ENCODE assay signal across 8 cellular contexts in the genomic region with DNA sequence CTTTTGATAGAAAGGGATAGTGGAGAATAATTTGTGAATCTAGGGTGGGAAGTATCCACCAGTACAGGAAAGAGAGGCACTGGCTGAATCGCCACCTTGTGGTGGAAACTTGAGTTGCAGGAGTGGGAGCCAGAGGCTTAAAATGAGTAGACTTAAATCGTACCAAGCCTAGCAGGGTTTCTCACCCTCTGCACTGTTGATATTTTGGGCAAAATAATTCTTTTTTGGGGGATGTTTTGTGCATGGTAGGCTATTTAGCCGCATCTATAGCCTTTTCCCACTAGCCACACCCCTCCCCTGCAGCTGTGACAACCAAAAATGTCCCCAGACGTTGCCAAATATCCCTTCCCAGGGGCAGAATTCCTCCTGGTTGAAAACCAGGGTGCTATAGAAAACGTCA.
DNase-seq lines count a peak whose midpoint lies in the region; ATAC-seq, FAIRE-seq and TF ChIP-seq lines count a peak whose summit lies in the region.

No MANE protein-coding gene starts in this region.

- peak; percentile 76 for DNase-seq in NCI-H2171 treated with DMSO at 0.1 percent for 48 hours (lab: John Stamatoyannopoulos, UW)
- no peak for DNase-seq in NCI-H2171 (lab: John Stamatoyannopoulos, UW)
- DNase-seq in LNCaP clone FGC (ENCODE audit: low read depth) = peak; percentile 21
- DNase-seq in SK-N-DZ (ENCODE audit: low spot score) = peak; percentile 87
- peak; percentile 6 to 73 (median 70) for DNase-seq in activated naive CD4-positive, alpha-beta T cell (lab: John Stamatoyannopoulos, UW)
- DNase-seq in globus pallidus (ENCODE audit: low spot score) = peak; percentile 66
- peak; percentile 57 to 90 (median 78) for DNase-seq in pancreas
- peak; percentile 82 for DNase-seq in type B pancreatic cell (ENCODE audit: extremely low spot score, unreplicated experiment)

- ATAC-seq in pancreas = peak; percentile 66 to 97 (median 89)

- peaks cover 5% of the 10 kb centered on the region for H3K9me3 Mint-ChIP-seq in type B pancreatic cell

- H3K4me1 Mint-ChIP-seq in type B pancreatic cell (ENCODE audit: unreplicated experiment) = no peaks in the 10 kb centered on the region

- H3K9me3 ChIP-seq in pancreas = no peaks in the 10 kb centered on the region

- H3K36me3 Mint-ChIP-seq in type B pancreatic cell = no peaks in the 10 kb centered on the region

- H3K27me3 Mint-ChIP-seq in type B pancreatic cell = peaks cover 30% of the 10 kb centered on the region

- H3K4me3 ChIP-seq in LNCaP clone FGC (ENCODE audit: low read depth, low read length) (no peak overlapping the region), pancreas (no peak overlapping the region)

- H3K4me3 Mint-ChIP-seq in type B pancreatic cell = no peak overlapping the region

- H3K27ac Mint-ChIP-seq in type B pancreatic cell = no peak overlapping the region

- TF ChIP-seq CTCF in LNCaP clone FGC (IDR thresholded peaks at IDR 0.05; ENCODE audit: control insufficient read depth, extremely low read depth, insufficient read depth) (peak; percentile 88), pancreas (IDR thresholded peaks at IDR 0.05) (peak; percentile 80 to 88 (median 87)), type B pancreatic cell (conservative IDR thresholded peaks at IDR 0.05) (peak; percentile 91)

- no peak for FAIRE-seq in pancreas (lab: Jason Lieb, UNC)

- H3K27ac ChIP-seq in pancreas = no peak overlapping the region

- WGBS in pancreas, 2 donors = 8 to 9% methylated on average over 5 of the region's 5 CpGs

- peaks cover 0 to 3% (median 0%) of the 10 kb centered on the region in 4 donors for H3K27me3 ChIP-seq in pancreas

- no peaks in the 10 kb centered on the region for H3K4me1 ChIP-seq in pancreas

- intact Hi-C loops in pancreas (cut with DNase I) = no loop called here

- H3K36me3 ChIP-seq in pancreas = no peaks in the 10 kb centered on the region
